Comparison of ENCODE assay signal across 1 cellular context in the genomic region with DNA sequence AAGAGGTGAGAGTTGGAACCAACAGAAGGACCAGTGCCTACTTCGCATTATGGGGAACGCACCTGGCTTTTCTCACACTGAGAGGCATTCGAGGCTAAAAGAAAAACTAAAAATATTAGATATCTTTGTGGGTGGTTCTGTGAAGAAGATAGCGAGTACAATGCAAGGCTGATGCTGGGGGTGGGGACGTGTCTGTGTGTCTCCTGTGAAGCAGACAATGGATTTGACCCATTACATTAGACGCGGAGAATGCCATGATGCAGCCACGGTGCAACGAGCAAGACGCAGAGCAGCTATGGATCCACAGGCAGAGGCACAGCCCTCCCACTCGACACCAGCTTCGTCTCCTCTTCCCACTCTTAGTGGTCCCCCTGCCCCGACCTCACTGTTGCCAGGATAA.
TF ChIP-seq lines count a peak whose summit lies in the region.

No MANE protein-coding gene starts in this region.

TF ChIP-seq in H1, 55 proteins besides CTCF, POLR2A, EP300 and RAD21:
- TF ChIP-seq GTF2F1 (IDR thresholded peaks at IDR 0.05; ENCODE audit: borderline replicate concordance, low read depth, low read length) (no peak), YY1 (IDR thresholded peaks at IDR 0.05; ENCODE audit: low read depth, low read length) (no peak), HDAC2 (IDR thresholded peaks at IDR 0.05; ENCODE audit: borderline replicate concordance in 1 of 2, low read depth in 2 of 2, low read length in 2 of 2) (no peak), CTBP2 (IDR thresholded peaks at IDR 0.05; ENCODE audit: borderline replicate concordance, insufficient read depth, insufficient read length, low read length) (no peak), ATF3 (IDR thresholded peaks at IDR 0.05; ENCODE audit: insufficient read depth, low read depth, low read length) (no peak), JUND (IDR thresholded peaks at IDR 0.05; ENCODE audit: low read length) (no peak), PHF8 (conservative IDR thresholded peaks at IDR 0.05; ENCODE audit: low read depth, low read length) (no peak), TAF1 (IDR thresholded peaks at IDR 0.05; ENCODE audit: low read depth, low read length) (no peak), BCL11A (IDR thresholded peaks at IDR 0.05; ENCODE audit: low read depth in 2 of 2, low read length in 2 of 2) (no peak), SP1 (IDR thresholded peaks at IDR 0.05; ENCODE audit: low read depth, low read length) (no peak), NANOG (IDR thresholded peaks at IDR 0.05; ENCODE audit: insufficient read depth, low read depth, low read length, poor library complexity, severe bottlenecking) (no peak), USF2 (IDR thresholded peaks at IDR 0.05; ENCODE audit: low read length) (no peak), RFX5 (IDR thresholded peaks at IDR 0.05; ENCODE audit: borderline replicate concordance, low read depth, low read length) (no peak)
- TF ChIP-seq, protein P1, sequence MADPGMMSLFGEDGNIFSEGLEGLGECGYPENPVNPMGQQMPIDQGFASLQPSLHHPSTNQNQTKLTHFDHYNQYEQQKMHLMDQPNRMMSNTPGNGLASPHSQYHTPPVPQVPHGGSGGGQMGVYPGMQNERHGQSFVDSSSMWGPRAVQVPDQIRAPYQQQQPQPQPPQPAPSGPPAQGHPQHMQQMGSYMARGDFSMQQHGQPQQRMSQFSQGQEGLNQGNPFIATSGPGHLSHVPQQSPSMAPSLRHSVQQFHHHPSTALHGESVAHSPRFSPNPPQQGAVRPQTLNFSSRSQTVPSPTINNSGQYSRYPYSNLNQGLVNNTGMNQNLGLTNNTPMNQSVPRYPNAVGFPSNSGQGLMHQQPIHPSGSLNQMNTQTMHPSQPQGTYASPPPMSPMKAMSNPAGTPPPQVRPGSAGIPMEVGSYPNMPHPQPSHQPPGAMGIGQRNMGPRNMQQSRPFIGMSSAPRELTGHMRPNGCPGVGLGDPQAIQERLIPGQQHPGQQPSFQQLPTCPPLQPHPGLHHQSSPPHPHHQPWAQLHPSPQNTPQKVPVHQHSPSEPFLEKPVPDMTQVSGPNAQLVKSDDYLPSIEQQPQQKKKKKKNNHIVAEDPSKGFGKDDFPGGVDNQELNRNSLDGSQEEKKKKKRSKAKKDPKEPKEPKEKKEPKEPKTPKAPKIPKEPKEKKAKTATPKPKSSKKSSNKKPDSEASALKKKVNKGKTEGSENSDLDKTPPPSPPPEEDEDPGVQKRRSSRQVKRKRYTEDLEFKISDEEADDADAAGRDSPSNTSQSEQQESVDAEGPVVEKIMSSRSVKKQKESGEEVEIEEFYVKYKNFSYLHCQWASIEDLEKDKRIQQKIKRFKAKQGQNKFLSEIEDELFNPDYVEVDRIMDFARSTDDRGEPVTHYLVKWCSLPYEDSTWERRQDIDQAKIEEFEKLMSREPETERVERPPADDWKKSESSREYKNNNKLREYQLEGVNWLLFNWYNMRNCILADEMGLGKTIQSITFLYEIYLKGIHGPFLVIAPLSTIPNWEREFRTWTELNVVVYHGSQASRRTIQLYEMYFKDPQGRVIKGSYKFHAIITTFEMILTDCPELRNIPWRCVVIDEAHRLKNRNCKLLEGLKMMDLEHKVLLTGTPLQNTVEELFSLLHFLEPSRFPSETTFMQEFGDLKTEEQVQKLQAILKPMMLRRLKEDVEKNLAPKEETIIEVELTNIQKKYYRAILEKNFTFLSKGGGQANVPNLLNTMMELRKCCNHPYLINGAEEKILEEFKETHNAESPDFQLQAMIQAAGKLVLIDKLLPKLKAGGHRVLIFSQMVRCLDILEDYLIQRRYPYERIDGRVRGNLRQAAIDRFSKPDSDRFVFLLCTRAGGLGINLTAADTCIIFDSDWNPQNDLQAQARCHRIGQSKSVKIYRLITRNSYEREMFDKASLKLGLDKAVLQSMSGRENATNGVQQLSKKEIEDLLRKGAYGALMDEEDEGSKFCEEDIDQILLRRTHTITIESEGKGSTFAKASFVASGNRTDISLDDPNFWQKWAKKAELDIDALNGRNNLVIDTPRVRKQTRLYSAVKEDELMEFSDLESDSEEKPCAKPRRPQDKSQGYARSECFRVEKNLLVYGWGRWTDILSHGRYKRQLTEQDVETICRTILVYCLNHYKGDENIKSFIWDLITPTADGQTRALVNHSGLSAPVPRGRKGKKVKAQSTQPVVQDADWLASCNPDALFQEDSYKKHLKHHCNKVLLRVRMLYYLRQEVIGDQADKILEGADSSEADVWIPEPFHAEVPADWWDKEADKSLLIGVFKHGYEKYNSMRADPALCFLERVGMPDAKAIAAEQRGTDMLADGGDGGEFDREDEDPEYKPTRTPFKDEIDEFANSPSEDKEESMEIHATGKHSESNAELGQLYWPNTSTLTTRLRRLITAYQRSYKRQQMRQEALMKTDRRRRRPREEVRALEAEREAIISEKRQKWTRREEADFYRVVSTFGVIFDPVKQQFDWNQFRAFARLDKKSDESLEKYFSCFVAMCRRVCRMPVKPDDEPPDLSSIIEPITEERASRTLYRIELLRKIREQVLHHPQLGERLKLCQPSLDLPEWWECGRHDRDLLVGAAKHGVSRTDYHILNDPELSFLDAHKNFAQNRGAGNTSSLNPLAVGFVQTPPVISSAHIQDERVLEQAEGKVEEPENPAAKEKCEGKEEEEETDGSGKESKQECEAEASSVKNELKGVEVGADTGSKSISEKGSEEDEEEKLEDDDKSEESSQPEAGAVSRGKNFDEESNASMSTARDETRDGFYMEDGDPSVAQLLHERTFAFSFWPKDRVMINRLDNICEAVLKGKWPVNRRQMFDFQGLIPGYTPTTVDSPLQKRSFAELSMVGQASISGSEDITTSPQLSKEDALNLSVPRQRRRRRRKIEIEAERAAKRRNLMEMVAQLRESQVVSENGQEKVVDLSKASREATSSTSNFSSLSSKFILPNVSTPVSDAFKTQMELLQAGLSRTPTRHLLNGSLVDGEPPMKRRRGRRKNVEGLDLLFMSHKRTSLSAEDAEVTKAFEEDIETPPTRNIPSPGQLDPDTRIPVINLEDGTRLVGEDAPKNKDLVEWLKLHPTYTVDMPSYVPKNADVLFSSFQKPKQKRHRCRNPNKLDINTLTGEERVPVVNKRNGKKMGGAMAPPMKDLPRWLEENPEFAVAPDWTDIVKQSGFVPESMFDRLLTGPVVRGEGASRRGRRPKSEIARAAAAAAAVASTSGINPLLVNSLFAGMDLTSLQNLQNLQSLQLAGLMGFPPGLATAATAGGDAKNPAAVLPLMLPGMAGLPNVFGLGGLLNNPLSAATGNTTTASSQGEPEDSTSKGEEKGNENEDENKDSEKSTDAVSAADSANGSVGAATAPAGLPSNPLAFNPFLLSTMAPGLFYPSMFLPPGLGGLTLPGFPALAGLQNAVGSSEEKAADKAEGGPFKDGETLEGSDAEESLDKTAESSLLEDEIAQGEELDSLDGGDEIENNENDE (IDR thresholded peaks at IDR 0.05; ENCODE audit: insufficient replicate concordance, low read length) = no peak
